In genomic region chr22:48603621-48604320, GRCh38 we compare ENCODE assay signal across 16 cellular contexts.
DNase-seq lines count a peak whose midpoint lies in the region.
"Had no signal": no experiment of that assay in that cellular context is flagged by ENCODE, and none has a peak within 500 bp of the region (broad histone marks: within the 10 kb centered on the region; RNA-seq: fewer than 3 reads in every experiment).

No MANE protein-coding gene starts in this region.

- no peaks in the 10 kb centered on the region for H3K36me3 ChIP-seq in MG63

- no peaks in the 10 kb centered on the region for H3K27me3 ChIP-seq in layer of hippocampus (ENCODE audit: control insufficient read depth, insufficient read depth, low read length)
- no peaks in the 10 kb centered on the region for H3K27me3 ChIP-seq in MG63

- H3K27ac ChIP-seq in caudate nucleus (ENCODE audit: low read depth, low read length) (peak overlapping the region; percentile 13), layer of hippocampus (ENCODE audit: low read depth, low read length) (peak overlapping the region; percentile 68)

- no peak overlapping the region for H3K4me3 ChIP-seq in MG63

- no peaks in the 10 kb centered on the region for H3K9me3 ChIP-seq in MG63
- H3K9me3 ChIP-seq: SK-N-SH had no signal

- peak in 30 of 61 donors; percentile 16 to 71 (median 38) for DNase-seq in caudate nucleus (lab: John Stamatoyannopoulos, UW)
- DNase-seq in pons (ENCODE audit: low spot score), result peak; percentile 92
- DNase-seq in OCI-M1 (lab: John Stamatoyannopoulos, UW), result no peak
- no peak for DNase-seq in MG63
- no peak for DNase-seq in NCI-H526 treated with DMSO at 0.1 percent for 48 hours (lab: John Stamatoyannopoulos, UW)
- DNase-seq in activated CD4-positive, CD25-positive, alpha-beta regulatory T cell treated with anti-CD3 and anti-CD28 coated beads, Interleukin-2, amount 50 U/mL, for 72 hours, result no peak
- DNase-seq: CD8-positive, alpha-beta memory T cell; DMS79 treated with DMSO at 0.1 percent for 48 hours; NCI-H1092 treated with DMSO at 0.1 percent for 48 hours; NCI-H1436; NCI-H187 treated with DMSO at 0.1 percent for 48 hours; NCI-H524; NCI-H774; PC-3; SK-N-SH had no signal
